Comparison of ENCODE assay signal across 11 cellular contexts in genomic region chr2:84849271-84849952, GRCh38. TPM values are rescaled to one million over a fixed set of nuclear protein-coding genes. Genes with fewer than 3 reads are reported as not detected.
DNase-seq lines count a peak whose midpoint lies in the region; ATAC-seq and TF ChIP-seq lines count a peak whose summit lies in the region.
"Had no signal": no experiment of that assay in that cellular context is flagged by ENCODE, and none has a peak within 500 bp of the region (broad histone marks: within the 10 kb centered on the region; RNA-seq: fewer than 3 reads in every experiment).

No MANE protein-coding gene starts in this region.

- no peak overlapping the region for H3K14ac ChIP-seq in neuronal stem cell (ENCODE audit: low read length)

- no peak overlapping the region for H2BK120ac ChIP-seq in neuronal stem cell (ENCODE audit: low read depth, low read length)

- H3K36me3 Mint-ChIP-seq in activated CD8-positive, alpha-beta memory T cell treated with anti-CD3 and anti-CD28 coated beads, Interleukin-2, amount 10 ng/mL, durations not matched to agents 7 days and 5 days, result peaks cover 30% of the 10 kb centered on the region
- no peaks in the 10 kb centered on the region for H3K36me3 Mint-ChIP-seq in osteocyte (ENCODE audit: unreplicated experiment)

- H3K79me1 ChIP-seq in neuronal stem cell (ENCODE audit: low read depth, low read length), result no peaks in the 10 kb centered on the region

- no peak overlapping the region for H2AK5ac ChIP-seq in neuronal stem cell (ENCODE audit: low read depth, low read length)

- no peak overlapping the region for H3K4ac ChIP-seq in neuronal stem cell (ENCODE audit: low read length)

- no peak overlapping the region for H3K18ac ChIP-seq in neuronal stem cell (ENCODE audit: low read length)

- WGBS in right cardiac atrium, result 82% methylated on average over 8 of the region's 8 CpGs
- WGBS in neuronal stem cell (ENCODE audit: extremely low coverage in 2 of 2, insufficient read length in 2 of 2, insufficient replicate concordance in 1 of 2), 2 donors, result no CpG with 5 or more reads among the region's 8 CpGs

- H3K36me3 ChIP-seq in neuronal stem cell (replicated peaks in 1 of 2; ENCODE audit: control insufficient read depth in 2 of 2, insufficient read depth in 2 of 2, low read length in 2 of 2), result no peaks in the 10 kb centered on the region

- H3K4me3 ChIP-seq in right cardiac atrium (ENCODE audit: low read length), result no peak overlapping the region
- no peak overlapping the region for H3K4me3 ChIP-seq in neuronal stem cell (ENCODE audit: low read length in 2 of 2)
- H3K4me3 ChIP-seq: body of pancreas had no signal

- H2BK15ac ChIP-seq in neuronal stem cell (ENCODE audit: low read length), result no peak overlapping the region

- peak overlapping the region; percentile 4 for H3K27ac Mint-ChIP-seq in activated CD8-positive, alpha-beta memory T cell treated with anti-CD3 and anti-CD28 coated beads, Interleukin-2, amount 10 ng/mL, durations not matched to agents 7 days and 5 days
- no peak overlapping the region for H3K27ac Mint-ChIP-seq in osteocyte (ENCODE audit: unreplicated experiment)
- H3K27ac Mint-ChIP-seq: nephron had no signal

- H3K27ac ChIP-seq in epithelial cell of prostate, result no peak overlapping the region
- H3K27ac ChIP-seq in right cardiac atrium (ENCODE audit: low read length), result no peak overlapping the region
- no peak overlapping the region for H3K27ac ChIP-seq in neuronal stem cell (replicated peaks; ENCODE audit: low read length)
- H3K27ac ChIP-seq: body of pancreas had no signal

- no peak overlapping the region for H2BK12ac ChIP-seq in neuronal stem cell (ENCODE audit: low read length)

- H3K27me3 ChIP-seq in right cardiac atrium (ENCODE audit: control insufficient read depth, insufficient read depth), result no peaks in the 10 kb centered on the region
- peaks cover 0 to 3% (median 0%) of the 10 kb centered on the region in 3 experiments for H3K27me3 ChIP-seq in neuronal stem cell (ENCODE audit: control insufficient read depth in 3 of 3, insufficient read depth in 3 of 3, low read depth in 1 of 3, low read length in 3 of 3)
- H3K27me3 ChIP-seq: body of pancreas had no signal

- H4K8ac ChIP-seq in neuronal stem cell (ENCODE audit: low read depth, low read length), result no peak overlapping the region

- H3K4me2 ChIP-seq in neuronal stem cell (ENCODE audit: insufficient read depth, low read length, poor library complexity, severe bottlenecking), result no peak overlapping the region

- peak; percentile 14 for DNase-seq in AG08395 (ENCODE audit: low spot score)
- peak; percentile 15 for DNase-seq in LoVo (ENCODE audit: low spot score)
- peak; percentile 66 for DNase-seq in activated CD8-positive, alpha-beta memory T cell treated with anti-CD3 and anti-CD28 coated beads, Interleukin-2, amount 10 ng/mL, durations not matched to agents 7 days and 5 days
- peak; percentile 29 for DNase-seq in epithelial cell of prostate (ENCODE audit: low read depth, low spot score)
- DNase-seq in osteocyte (ENCODE audit: extremely low spot score, unreplicated experiment), result no peak
- DNase-seq in right cardiac atrium, result no peak
- DNase-seq in GDM1 (lab: John Stamatoyannopoulos, UW), result no peak
- no peak for DNase-seq in neuronal stem cell (ENCODE audit: low spot score)
- DNase-seq: body of pancreas, SIG-M5 had no signal

- peak; percentile 40 for ATAC-seq in activated CD8-positive, alpha-beta memory T cell treated with anti-CD3 and anti-CD28 coated beads, Interleukin-2, amount 10 ng/mL, durations not matched to agents 7 days and 5 days
- no peak for ATAC-seq in right cardiac atrium
- ATAC-seq: body of pancreas had no signal

- no peak overlapping the region for H4K91ac ChIP-seq in neuronal stem cell (ENCODE audit: low read depth, low read length, poor library complexity)

- no peak overlapping the region for H2BK5ac ChIP-seq in neuronal stem cell (ENCODE audit: low read length)

- H2AFZ ChIP-seq in neuronal stem cell (ENCODE audit: low read length), result no peak overlapping the region

- no peaks in the 10 kb centered on the region for H3K9me3 ChIP-seq in right cardiac atrium (ENCODE audit: control insufficient read depth, low read length)
- peaks cover 0 to 2% of the 10 kb centered on the region in 2 donors for H3K9me3 ChIP-seq in neuronal stem cell (replicated peaks in 1 of 2; ENCODE audit: control insufficient read depth in 2 of 2, insufficient read depth in 1 of 2, low read depth in 1 of 2, low read length in 2 of 2)
- H3K9me3 ChIP-seq: body of pancreas had no signal

- no peak for TF ChIP-seq CTCF in osteocyte (IDR thresholded peaks at IDR 0.05)

- H3K4me1 Mint-ChIP-seq in activated CD8-positive, alpha-beta memory T cell treated with anti-CD3 and anti-CD28 coated beads, Interleukin-2, amount 10 ng/mL, durations not matched to agents 7 days and 5 days, result peaks cover 65% of the 10 kb centered on the region
- no peaks in the 10 kb centered on the region for H3K4me1 Mint-ChIP-seq in osteocyte (ENCODE audit: unreplicated experiment)
- H3K4me1 Mint-ChIP-seq: nephron had no signal

- H3K9me3 Mint-ChIP-seq in activated CD8-positive, alpha-beta memory T cell treated with anti-CD3 and anti-CD28 coated beads, Interleukin-2, amount 10 ng/mL, durations not matched to agents 7 days and 5 days (ENCODE audit: low read depth), result peaks cover 12% of the 10 kb centered on the region
- H3K9me3 Mint-ChIP-seq in osteocyte (ENCODE audit: unreplicated experiment), result no peaks in the 10 kb centered on the region

- intact Hi-C loops in right cardiac atrium (cut with DNase I), result no loop called here

- no peaks in the 10 kb centered on the region for H3K4me1 ChIP-seq in right cardiac atrium (ENCODE audit: control insufficient read depth, insufficient read depth, low read length)
- H3K4me1 ChIP-seq in neuronal stem cell (ENCODE audit: control insufficient read depth in 2 of 2, insufficient read depth in 1 of 2, low read depth in 1 of 2, low read length in 2 of 2), result no peaks in the 10 kb centered on the region
- H3K4me1 ChIP-seq: body of pancreas had no signal

- H3K27me3 Mint-ChIP-seq in activated CD8-positive, alpha-beta memory T cell treated with anti-CD3 and anti-CD28 coated beads, Interleukin-2, amount 10 ng/mL, durations not matched to agents 7 days and 5 days, result no peaks in the 10 kb centered on the region
- peaks cover 28% of the 10 kb centered on the region for H3K27me3 Mint-ChIP-seq in osteocyte (ENCODE audit: unreplicated experiment)

- no peak overlapping the region for H3K9ac ChIP-seq in neuronal stem cell (ENCODE audit: low read depth, low read length, poor library complexity)

- H3K4me3 Mint-ChIP-seq in activated CD8-positive, alpha-beta memory T cell treated with anti-CD3 and anti-CD28 coated beads, Interleukin-2, amount 10 ng/mL, durations not matched to agents 7 days and 5 days, result no peak overlapping the region
- no peak overlapping the region for H3K4me3 Mint-ChIP-seq in osteocyte (ENCODE audit: unreplicated experiment)
- H3K4me3 Mint-ChIP-seq: nephron had no signal

- CTCF ChIA-PET in activated CD8-positive, alpha-beta memory T cell treated with anti-CD3 and anti-CD28 coated beads, Interleukin-2, amount 10 ng/mL, durations not matched to agents 7 days and 5 days (lab: Charles Lee), result interaction anchor here (0.8 to 2.0 kb wide), 6 partner anchors 9 to 108 kb away, joined by 3 to 8 read pairs (median 6); no protein-coding TSS in a partner anchor

- H3K23ac ChIP-seq in neuronal stem cell (ENCODE audit: low read depth, low read length, poor library complexity), result no peak overlapping the region

RNA-seq across cellular contexts. Expression of gene TRABD2A, which starts 31.5 kb away (rescaled TPM):
- 10 to 100 TPM; 30.2 to 32.4 TPM for total RNA-seq in activated CD8-positive, alpha-beta memory T cell treated with anti-CD3 and anti-CD28 coated beads, Interleukin-2, amount 10 ng/mL, durations not matched to agents 7 days and 5 days
- total RNA-seq in osteocyte, result 0.21 and 0.99 TPM in 2 replicates
- total RNA-seq in right cardiac atrium, result 1 to 10 TPM in 1 of 4 donors, under 1 TPM in 3; 0.29 to 1.3 (median 0.71) TPM
- 0.50 TPM for polyA plus RNA-seq in right cardiac atrium
- polyA plus RNA-seq in neuronal stem cell (2013, experiment 1 of 2), result 11.7 TPM
- 11.8 TPM for polyA plus RNA-seq in neuronal stem cell (2013, experiment 2 of 2)

RNA-seq across cellular contexts. Expression of gene TMSB10, which starts 56.0 kb away (rescaled TPM):
- total RNA-seq in activated CD8-positive, alpha-beta memory T cell treated with anti-CD3 and anti-CD28 coated beads, Interleukin-2, amount 10 ng/mL, durations not matched to agents 7 days and 5 days, result 1,000 to 10,000 TPM; 3,578 to 3,807 TPM
- total RNA-seq in osteocyte (2,436 and 2,534 TPM in 2 replicates), right cardiac atrium (100 to 1,000 TPM; 341 to 630 (median 483) TPM)
- polyA plus RNA-seq in right cardiac atrium, result 805 TPM
- 1,798 TPM for polyA plus RNA-seq in neuronal stem cell (2013, experiment 1 of 2)
- 1,767 TPM for polyA plus RNA-seq in neuronal stem cell (2013, experiment 2 of 2)

Comparison
In these comparisons a context has a peak if more than half of its experiments do, and no peak if none do; other contexts are left out.
1. DNase-seq: peak in AG08395 (single experiment), LoVo (single experiment), activated CD8-positive, alpha-beta memory T cell treated with anti-CD3 and anti-CD28 coated beads, Interleukin-2, amount 10 ng/mL, durations not matched to agents 7 days and 5 days (single experiment) and epithelial cell of prostate (single experiment); none in osteocyte (single experiment), right cardiac atrium (0 of 3), GDM1 (single experiment) and neuronal stem cell (single experiment).
2. RNA of gene TRABD2A, which starts 31.5 kb away (total RNA-seq): 30.2 to 32.4 TPM in activated CD8-positive, alpha-beta memory T cell treated with anti-CD3 and anti-CD28 coated beads, Interleukin-2, amount 10 ng/mL, durations not matched to agents 7 days and 5 days; 0.21 to 0.99 TPM in osteocyte and 0.29 to 1.3 TPM in right cardiac atrium; every median in the first group is over 10 times any median in the second.